ENCODE assay signal across 8 cellular contexts in genomic region chr3:177361042-177361938, GRCh38.
A peak's percentile ranks its signal among the peaks of the same experiment; 100 is the strongest.
DNase-seq lines count a peak whose midpoint lies in the region; ATAC-seq, FAIRE-seq and TF ChIP-seq lines count a peak whose summit lies in the region.

No MANE protein-coding gene starts in this region.

- no peak for FAIRE-seq in HepG2 (lab: Jason Lieb, UNC)

- no peak for TF ChIP-seq RAD21 in HepG2 (CRISPR knock-in tag; IDR thresholded peaks at IDR 0.05)

- H3K36me3 Mint-ChIP-seq in WTC11: no peaks in the 10 kb centered on the region

- POLR2A ChIA-PET in WTC11 (lab: Charles Lee): interaction anchor here (0.7 to 5.0 kb wide), 3 partner anchors 156 to 249 kb away, joined by 3 to 78 read pairs (median 4); partner anchors contain the start of gene TBL1XR1
- POLR2A ChIA-PET in HepG2 (lab: Yijun Ruan, JAX): interaction anchor here (0.9 to 4.4 kb wide), 3 partner anchors 17 to 165 kb away, joined by 3 to 125 read pairs (median 4); partner anchors contain the start of gene TBL1XR1

- no TSS peak for BruUV-seq in HepG2 (replicated peaks; lab: Mats Ljungman, UMichigan)

- intact Hi-C loops in HepG2 (cut with micrococcal nuclease; ENCODE audit: unreplicated experiment): no loop called here
- intact Hi-C loops in thyroid gland (cut with DNase I): loop anchor here (10.0 kb wide), 1 partner anchor 154 kb away; no protein-coding TSS in a partner anchor

- H3K27ac Mint-ChIP-seq in WTC11: peak overlapping the region; percentile 98; the same call in 1 of the 2 replicates

- no peaks in the 10 kb centered on the region for H3K9me3 Mint-ChIP-seq in WTC11

- H3K9me3 ChIP-seq in HepG2 (ENCODE audit: low read length): no peaks in the 10 kb centered on the region
- no peaks in the 10 kb centered on the region for H3K9me3 ChIP-seq in thyroid gland

- no peak overlapping the region for H3K4me3 Mint-ChIP-seq in WTC11

- no peak overlapping the region for H2AFZ ChIP-seq in HepG2 (ENCODE audit: low read length)

- H3K27ac ChIP-seq in HepG2 (ENCODE audit: extremely low read length, insufficient read depth, low read length): no peak overlapping the region
- H3K27ac ChIP-seq in thyroid gland: peak overlapping the region; percentile 74 to 93 (median 88)

- no peak for ATAC-seq in WTC11
- ATAC-seq in HepG2: no peak
- ATAC-seq in GM19467 (IDR thresholded peaks at IDR 0.05; ENCODE audit: unreplicated experiment): no peak

- H3K4me1 Mint-ChIP-seq in WTC11: peaks cover 50% of the 10 kb centered on the region

- no peaks in the 10 kb centered on the region for H3K79me2 ChIP-seq in HepG2 (ENCODE audit: insufficient read depth, low read length)

- H3K4me3 ChIP-seq in HepG2 (replicated peaks in 1 of 3; ENCODE audit: insufficient read depth in 1 of 3, low read depth in 2 of 3, low read length in 3 of 3) (no peak overlapping the region), thyroid gland (replicated peaks in 1 of 3) (no peak overlapping the region)

- no peaks in the 10 kb centered on the region for H4K20me1 ChIP-seq in HepG2 (ENCODE audit: insufficient read depth, low read length)

- in situ Hi-C loops in HepG2 (cut with HindIII; ENCODE audit: extremely low pct_ligation_motif_present, low pct_unique_long_range_greater_than_20kb): loop anchor here (5.0 to 10.0 kb wide), 2 partner anchors 309 to 414 kb away; no protein-coding TSS in a partner anchor

- peak; percentile 20 for DNase-seq in activated T-cell treated with anti-CD3 and anti-CD28 coated beads, Interleukin-2, amount 50 U/mL, for 1 hour
- no peak for DNase-seq in activated T-cell treated with anti-CD3 and anti-CD28 coated beads for 4 hours
- no peak for DNase-seq in WTC11 (ENCODE audit: low spot score)
- no peak for DNase-seq in HepG2 (ENCODE audit: low spot score)
- DNase-seq in thyroid gland: no peak
- DNase-seq in NCI-H2107 (lab: John Stamatoyannopoulos, UW): no peak
- no peak for DNase-seq in HK-2 (ENCODE audit: unreplicated experiment)

- TF ChIP-seq CTCF in WTC11 (IDR thresholded peaks at IDR 0.05): no peak
- TF ChIP-seq CTCF in HepG2 (CRISPR knock-in tag; IDR thresholded peaks at IDR 0.05): no peak
- no peak for TF ChIP-seq CTCF in thyroid gland (IDR thresholded peaks at IDR 0.05)

- WGBS in HepG2 (ENCODE audit: low lambda C conversion rate): 85% methylated on average over 13 of the region's 13 CpGs
- 80 to 82% methylated on average over 11 to 13 of the region's 13 CpGs for WGBS in thyroid gland, 2 donors

- H3K4me1 ChIP-seq in HepG2 (ENCODE audit: insufficient read depth, low read length): peaks cover 68% of the 10 kb centered on the region
- peaks cover 54 to 60% of the 10 kb centered on the region in 2 donors for H3K4me1 ChIP-seq in thyroid gland

- H3K9ac ChIP-seq in HepG2 (ENCODE audit: insufficient read depth, low read depth, low read length): no peak overlapping the region

- no peaks in the 10 kb centered on the region for H3K27me3 ChIP-seq in HepG2 (ENCODE audit: control insufficient read depth in 1 of 2, insufficient read depth in 2 of 2, low read length in 2 of 2)
- no peaks in the 10 kb centered on the region for H3K27me3 ChIP-seq in thyroid gland

- TF ChIP-seq EP300 in HepG2 (IDR thresholded peaks at IDR 0.05; ENCODE audit: low read depth in 2 of 2, low read length in 2 of 2): no peak
- TF ChIP-seq EP300 in HepG2 (CRISPR knock-in tag; IDR thresholded peaks at IDR 0.05; ENCODE audit: borderline replicate concordance): no peak

- H3K27me3 Mint-ChIP-seq in WTC11 (ENCODE audit: low read depth): peaks cover 13% of the 10 kb centered on the region

- CTCF ChIA-PET in WTC11 (lab: Charles Lee) (interaction anchor here (0.9 kb wide), 2 partner anchors 160 to 416 kb away, joined by 3 to 4 read pairs; no protein-coding TSS in a partner anchor), HepG2 (lab: Yijun Ruan, JAX; ENCODE audit: low intra/inter-chr PET ratio, low total read pairs) (no interaction called here)

- no peak for TF ChIP-seq POLR2A in HepG2 (IDR thresholded peaks at IDR 0.05; ENCODE audit: insufficient read depth in 1 of 2, low read depth in 2 of 2, low read length in 2 of 2)
- no peak for TF ChIP-seq POLR2A in thyroid gland (IDR thresholded peaks at IDR 0.05)

- H3K36me3 ChIP-seq in HepG2 (replicated peaks in 1 of 2; ENCODE audit: control insufficient read depth in 1 of 2, insufficient read depth in 2 of 2, low read length in 2 of 2) (no peaks in the 10 kb centered on the region), thyroid gland (no peaks in the 10 kb centered on the region)

- H3K4me2 ChIP-seq in HepG2 (ENCODE audit: low read depth, low read length): peak overlapping the region; percentile 9; the same call in 1 of the 2 replicates

TF ChIP-seq in WTC11, 78 proteins besides CTCF, POLR2A, EP300 and RAD21 (continues in another document):
- TF ChIP-seq GTF2I (CRISPR knock-in tag; conservative IDR thresholded peaks at IDR 0.05) (no peak), IRF1 (CRISPR knock-in tag; IDR thresholded peaks at IDR 0.05) (no peak), MAX (CRISPR knock-in tag; IDR thresholded peaks at IDR 0.05) (no peak), OVOL2 (CRISPR knock-in tag; IDR thresholded peaks at IDR 0.05; ENCODE audit: borderline replicate concordance) (no peak), TCF7 (CRISPR knock-in tag; IDR thresholded peaks at IDR 0.05; ENCODE audit: low read depth) (no peak), ATF2 (CRISPR knock-in tag; IDR thresholded peaks at IDR 0.05; ENCODE audit: borderline replicate concordance, low read depth) (no peak), ZNF138 (CRISPR knock-in tag; conservative IDR thresholded peaks at IDR 0.05) (no peak), TP53 (CRISPR knock-in tag; IDR thresholded peaks at IDR 0.05) (no peak)

TF ChIP-seq in HepG2, 621 proteins besides CTCF, POLR2A, EP300 and RAD21:
- TF ChIP-seq SALL1 (CRISPR knock-in tag; IDR thresholded peaks at IDR 0.05) (0 out of 2 replicates have a peak, but pooled peaks have one; percentile 10), EHMT2 (IDR thresholded peaks at IDR 0.05; ENCODE audit: borderline replicate concordance, low read depth, low read length) (no peak), ZBTB44 (CRISPR knock-in tag; IDR thresholded peaks at IDR 0.05) (no peak), E2F2 (CRISPR knock-in tag; IDR thresholded peaks at IDR 0.05; ENCODE audit: borderline replicate concordance) (no peak), MATR3 (CRISPR knock-in tag; IDR thresholded peaks at IDR 0.05) (no peak), ZBTB42 (CRISPR knock-in tag; IDR thresholded peaks at IDR 0.05) (no peak), BCL6 (CRISPR knock-in tag; IDR thresholded peaks at IDR 0.05) (no peak), ZNF513 (CRISPR knock-in tag; conservative IDR thresholded peaks at IDR 0.05) (no peak)
